Comparison of ENCODE assay signal across 18 cellular contexts in genomic region chr1:230620666-230621065, GRCh38.
"Had no signal": no experiment of that assay in that cellular context is flagged by ENCODE, and none has a peak within 500 bp of the region (broad histone marks: within the 10 kb centered on the region; RNA-seq: fewer than 3 reads in every experiment).

No MANE protein-coding gene starts in this region.

- H3K4me2 ChIP-seq: SK-N-SH had no signal

- H3K9ac ChIP-seq: SK-N-SH had no signal

- H3K9me2 ChIP-seq: SK-N-SH had no signal

- H3K9me3 ChIP-seq: SK-N-SH had no signal

- DNase-seq: KBM-7, NCI-H1092, NCI-H1105 treated with DMSO at 0.1 percent for 48 hours, NCI-H1417 treated with DMSO at 0.1 percent for 48 hours, NCI-H146, NCI-H2029, NCI-H2081 treated with DMSO at 0.1 percent for 48 hours, NCI-H2171, NCI-H226, NCI-H446, NCI-H510A, NCI-H524 treated with DMSO at 0.1 percent for 48 hours, NCI-H774, Right ventricle myocardium superior, RPMI8226, SIG-M5, SK-N-SH, SW 1271 had no signal
